Comparison of ENCODE assay signal across 13 cellular contexts in genomic region chr12:105445261-105446015, GRCh38.
DNase-seq lines count a peak whose midpoint lies in the region; ATAC-seq, FAIRE-seq and TF ChIP-seq lines count a peak whose summit lies in the region.
"Had no signal": no experiment of that assay in that cellular context is flagged by ENCODE, and none has a peak within 500 bp of the region (broad histone marks: within the 10 kb centered on the region; RNA-seq: fewer than 3 reads in every experiment).

No MANE protein-coding gene starts in this region.

- H3K27me3 ChIP-seq in HUES64 (ENCODE audit: insufficient read depth, low read length), result no peaks in the 10 kb centered on the region
- no peaks in the 10 kb centered on the region for H3K27me3 ChIP-seq in brain microvascular endothelial cell (replicated peaks)
- H3K27me3 ChIP-seq in prostate gland (replicated peaks; ENCODE audit: insufficient read depth), result no peaks in the 10 kb centered on the region

- ATAC-seq in GM21423 (IDR thresholded peaks at IDR 0.05; ENCODE audit: unreplicated experiment), result no peak
- ATAC-seq: activated naive CD4-positive, alpha-beta T cell treated with anti-CD3 and anti-CD28 coated beads, Interleukin-2, amount 50 U/mL, for 72 hours had no signal

- peaks cover under 1% of the 10 kb centered on the region; the same call in 1 of the 2 replicates for H3K9me3 ChIP-seq in HUES64 (ENCODE audit: insufficient read depth, low read depth, low read length)
- H3K9me3 ChIP-seq in prostate gland, result no peaks in the 10 kb centered on the region

- intact Hi-C loops in prostate gland (cut with DNase I), result no loop called here

- 69% methylated on average over 2 of the region's 4 CpGs for WGBS in HUES64
- WGBS in prostate gland, result 49% methylated on average over 4 of the region's 4 CpGs

- no peak overlapping the region for H3K4me3 ChIP-seq in HUES64 (ENCODE audit: low read length)
- H3K4me3 ChIP-seq in brain microvascular endothelial cell (ENCODE audit: low read depth, low read length), result no peak overlapping the region
- H3K4me3 ChIP-seq in prostate gland, result no peak overlapping the region

- FAIRE-seq in D721Med (lab: Jason Lieb, UNC), result no peak

- in situ Hi-C loops in brain microvascular endothelial cell (cut with HindIII; ENCODE audit: low pct_ligation_motif_present, low sequenced_read_pairs), result no loop called here

- peak overlapping the region; percentile 39; the same call in 1 of the 2 replicates for H3K27ac ChIP-seq in HUES64 (ENCODE audit: low read depth, low read length)
- peak overlapping the region; percentile 59 for H3K27ac ChIP-seq in brain microvascular endothelial cell
- no peak overlapping the region for H3K27ac ChIP-seq in prostate gland

- no peaks in the 10 kb centered on the region for H3K36me3 ChIP-seq in HUES64 (ENCODE audit: insufficient read depth, low read length)
- no peaks in the 10 kb centered on the region for H3K36me3 ChIP-seq in brain microvascular endothelial cell (replicated peaks)
- no peaks in the 10 kb centered on the region for H3K36me3 ChIP-seq in prostate gland

- DNase-seq in A172 (ENCODE audit: low spot score), result peak; percentile 80
- peak; percentile 74 for DNase-seq in brain microvascular endothelial cell
- DNase-seq in kidney tubule cell (ENCODE audit: low spot score), result peak; percentile 69
- DNase-seq in prostate gland (ENCODE audit: low spot score), result no peak
- no peak for DNase-seq in NCI-H345 treated with DMSO at 0.1 percent for 48 hours (lab: John Stamatoyannopoulos, UW; ENCODE audit: unreplicated experiment)
- no peak for DNase-seq in D721Med (ENCODE audit: insufficient read length, low spot score)
- DNase-seq: activated CD4-positive, alpha-beta T cell treated with anti-CD3 and anti-CD28 coated beads, Interleukin-2, amount 10 ng/mL, durations not matched to agents 7 days and 5 days; NCI-H2081; SIG-M5; stimulated activated naive CD4-positive, alpha-beta T cell treated with Interleukin-2 at 50 U/mL for 16 hours had no signal

- TF ChIP-seq CTCF in brain microvascular endothelial cell (IDR thresholded peaks at IDR 0.05; ENCODE audit: low read depth, low read length, missing control alignments), result no peak
- no peak for TF ChIP-seq CTCF in prostate gland (IDR thresholded peaks at IDR 0.05)
- TF ChIP-seq CTCF in D721Med (IDR thresholded peaks at IDR 0.05; ENCODE audit: insufficient read depth, missing control alignments), result no peak

- no peak for TF ChIP-seq POLR2A in prostate gland (IDR thresholded peaks at IDR 0.05)

- H3K9ac ChIP-seq in HUES64 (ENCODE audit: low read depth, low read length), result no peak overlapping the region

- H3K4me1 ChIP-seq in HUES64 (ENCODE audit: insufficient read depth, low read length) (peaks cover 30% of the 10 kb centered on the region), prostate gland (replicated peaks) (no peaks in the 10 kb centered on the region)

Comparison
In these comparisons a context has a peak if more than half of its experiments do, and no peak if none do; other contexts are left out.
1. DNase-seq: peak in A172 (single experiment), brain microvascular endothelial cell (single experiment) and kidney tubule cell (single experiment); none in prostate gland (single experiment), NCI-H345 treated with DMSO at 0.1 percent for 48 hours (single experiment) and D721Med (single experiment).
2. H3K27ac ChIP-seq: peak in HUES64 (single experiment) and brain microvascular endothelial cell (single experiment); none in prostate gland (0 of 2).